1 cellular context compared by ENCODE assay signal in genomic region chr16:84758627-84759026, GRCh38.
TF ChIP-seq lines count a peak whose summit lies in the region.

No MANE protein-coding gene starts in this region.

TF ChIP-seq in GM23338, 12 proteins besides CTCF, POLR2A, EP300 and RAD21 (continued from another document):
- TF ChIP-seq ETS1 (IDR thresholded peaks at IDR 0.05) (no peak), REST (IDR thresholded peaks at IDR 0.05; ENCODE audit: unreplicated experiment) (no peak), CREB1 (CRISPR knock-in tag; IDR thresholded peaks at IDR 0.05; ENCODE audit: low read depth) (no peak), JUNB (IDR thresholded peaks at IDR 0.05; ENCODE audit: unreplicated experiment) (no peak)
